1 cellular context compared by ENCODE assay signal in the genomic region with DNA sequence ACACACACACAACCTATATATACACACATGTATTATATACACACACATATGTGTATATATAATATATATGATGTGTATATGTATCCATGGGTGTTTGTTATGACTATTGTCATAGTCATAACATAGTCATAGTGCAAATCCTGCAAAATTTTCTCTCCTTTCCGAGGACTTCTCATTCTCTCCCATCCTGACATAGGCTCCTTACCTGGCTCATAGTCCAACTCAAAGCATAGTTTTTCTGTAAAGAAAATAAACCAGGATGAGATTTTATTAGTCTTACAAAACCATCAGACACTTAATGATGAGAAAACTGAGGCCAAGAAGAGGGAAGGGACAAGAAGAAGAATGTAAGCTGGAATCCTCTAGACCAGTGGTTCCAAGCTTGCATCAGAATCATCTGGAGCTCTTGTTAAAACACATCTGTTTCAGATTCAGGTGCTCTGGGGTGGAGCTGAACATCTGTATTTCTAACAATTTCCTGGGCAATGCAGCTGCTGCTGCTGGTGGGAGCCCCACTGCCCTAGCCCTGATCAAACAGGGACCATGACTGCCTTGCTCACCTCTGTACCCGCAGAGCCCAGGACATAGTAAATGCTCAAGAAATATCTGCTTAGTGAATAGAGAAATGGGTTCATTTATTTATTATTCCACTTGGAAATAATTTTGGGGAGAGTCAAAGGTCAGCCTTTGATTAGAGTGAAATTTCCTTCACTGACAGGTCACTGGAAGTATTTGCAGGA.
TF ChIP-seq lines count a peak whose summit lies in the region.

No MANE protein-coding gene starts in this region.

TF ChIP-seq in HCT116, 20 proteins besides CTCF, POLR2A, EP300 and RAD21 (continued from another document):
- TF ChIP-seq, protein P1, sequence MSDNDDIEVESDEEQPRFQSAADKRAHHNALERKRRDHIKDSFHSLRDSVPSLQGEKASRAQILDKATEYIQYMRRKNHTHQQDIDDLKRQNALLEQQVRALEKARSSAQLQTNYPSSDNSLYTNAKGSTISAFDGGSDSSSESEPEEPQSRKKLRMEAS (IDR thresholded peaks at IDR 0.05), result no peak
- TF ChIP-seq SP1 (IDR thresholded peaks at IDR 0.05; ENCODE audit: low read depth), result no peak
- no peak for TF ChIP-seq CBX3 (IDR thresholded peaks at IDR 0.05; ENCODE audit: low read depth)
- TF ChIP-seq CEBPB (IDR thresholded peaks at IDR 0.05; ENCODE audit: low read depth), result no peak
- no peak for TF ChIP-seq ZNF274 (IDR thresholded peaks at IDR 0.05; ENCODE audit: low read depth, low read length)
- no peak for TF ChIP-seq SRF (IDR thresholded peaks at IDR 0.05; ENCODE audit: low read depth)
- no peak for TF ChIP-seq SIN3A (IDR thresholded peaks at IDR 0.05; ENCODE audit: low read depth)
- TF ChIP-seq EGR1 (IDR thresholded peaks at IDR 0.05; ENCODE audit: low read depth), result no peak
- TF ChIP-seq TCF7L2 (IDR thresholded peaks at IDR 0.05; ENCODE audit: borderline replicate concordance, extremely low read depth, insufficient read depth, insufficient read length), result no peak
- no peak for TF ChIP-seq FOSL1 (IDR thresholded peaks at IDR 0.05; ENCODE audit: low read depth)
- TF ChIP-seq ATF3 (IDR thresholded peaks at IDR 0.05), result no peak
